12 cellular contexts compared by ENCODE assay signal in genomic region chr14:24648361-24648760, GRCh38. TPM values are rescaled to one million over a fixed set of nuclear protein-coding genes. Genes with fewer than 3 reads are reported as not detected.
DNase-seq lines count a peak whose midpoint lies in the region; ATAC-seq, FAIRE-seq and TF ChIP-seq lines count a peak whose summit lies in the region.
"Not testable (repeated sequence)": the region's sequence is repeated elsewhere in the genome, so short reads cannot be mapped to it uniquely, and the experiment has no call there.
"Had no signal": no experiment of that assay in that cellular context is flagged by ENCODE, and none has a peak within 500 bp of the region (broad histone marks: within the 10 kb centered on the region; RNA-seq: fewer than 3 reads in every experiment).

No MANE protein-coding gene starts in this region.

- H3K9ac ChIP-seq in HepG2 (ENCODE audit: insufficient read depth, low read depth, low read length) = not testable (repeated sequence)

- not testable (repeated sequence) for DNase-seq in HepG2 (ENCODE audit: low spot score)

- intact Hi-C loops in HepG2 (cut with micrococcal nuclease; ENCODE audit: unreplicated experiment) = not testable (repeated sequence)

- H3K4me1 ChIP-seq in HepG2 (ENCODE audit: insufficient read depth, low read length) = not testable (repeated sequence)

- H3K79me2 ChIP-seq in HepG2 (ENCODE audit: insufficient read depth, low read length) = not testable (repeated sequence)

- in situ Hi-C loops in HepG2 (cut with HindIII; ENCODE audit: extremely low pct_ligation_motif_present, low pct_unique_long_range_greater_than_20kb) = not testable (repeated sequence)

- not testable (repeated sequence) for TF ChIP-seq EP300 in HepG2 (IDR thresholded peaks at IDR 0.05; ENCODE audit: low read depth in 2 of 2, low read length in 2 of 2); HepG2 (CRISPR knock-in tag; IDR thresholded peaks at IDR 0.05; ENCODE audit: borderline replicate concordance)

- TF ChIP-seq POLR2A in HepG2 (IDR thresholded peaks at IDR 0.05; ENCODE audit: insufficient read depth in 1 of 2, low read depth in 2 of 2, low read length in 2 of 2) = not testable (repeated sequence)

- H3K4me2 ChIP-seq in HepG2 (ENCODE audit: low read depth, low read length) = not testable (repeated sequence)

- H3K36me3 ChIP-seq in HepG2 (replicated peaks in 1 of 2; ENCODE audit: control insufficient read depth in 1 of 2, insufficient read depth in 2 of 2, low read length in 2 of 2) = not testable (repeated sequence)

- POLR2A ChIA-PET in HepG2 (lab: Yijun Ruan, JAX) = not testable (repeated sequence)

- CTCF ChIA-PET in HepG2 (lab: Yijun Ruan, JAX; ENCODE audit: low intra/inter-chr PET ratio, low total read pairs) = not testable (repeated sequence)

- TF ChIP-seq CTCF in HepG2 (CRISPR knock-in tag; IDR thresholded peaks at IDR 0.05) = not testable (repeated sequence)

- H3K27ac ChIP-seq in HepG2 (ENCODE audit: extremely low read length, insufficient read depth, low read length) = not testable (repeated sequence)

- H3K27me3 ChIP-seq in HepG2 (ENCODE audit: control insufficient read depth in 1 of 2, insufficient read depth in 2 of 2, low read length in 2 of 2) = not testable (repeated sequence)

- not testable (repeated sequence) for H2AFZ ChIP-seq in HepG2 (ENCODE audit: low read length)

- not testable (repeated sequence) for FAIRE-seq in HepG2 (lab: Jason Lieb, UNC)

- BruUV-seq in HepG2 (replicated peaks; lab: Mats Ljungman, UMichigan) = not testable (repeated sequence)

- not testable (repeated sequence) for H3K4me3 ChIP-seq in HepG2 (replicated peaks in 1 of 3; ENCODE audit: insufficient read depth in 1 of 3, low read depth in 2 of 3, low read length in 3 of 3)

- ATAC-seq in HepG2 = not testable (repeated sequence)

- H3K9me3 ChIP-seq in HepG2 (ENCODE audit: low read length) = not testable (repeated sequence)

- WGBS in HepG2 (ENCODE audit: low lambda C conversion rate) = 0% methylated on average over 1 of the region's 1 CpG

- not testable (repeated sequence) for TF ChIP-seq RAD21 in HepG2 (CRISPR knock-in tag; IDR thresholded peaks at IDR 0.05)

- not testable (repeated sequence) for H4K20me1 ChIP-seq in HepG2 (ENCODE audit: insufficient read depth, low read length)

TF ChIP-seq in HepG2, 621 proteins besides CTCF, POLR2A, EP300 and RAD21:
- TF ChIP-seq SP1 (IDR thresholded peaks at IDR 0.05) (0 out of 2 replicates have a peak, but pooled peaks have one; percentile 24), PLRG1 (conservative IDR thresholded peaks at IDR 0.05) (0 out of 2 replicates have a peak, but pooled peaks have one; percentile 79), SOX6 (IDR thresholded peaks at IDR 0.05) (0 out of 2 replicates have a peak, but pooled peaks have one; percentile 74)
- TF ChIP-seq SP1, SOX6 (CRISPR knock-in tag; IDR thresholded peaks at IDR 0.05): not testable (repeated sequence)

RNA-seq across cellular contexts. Expression of gene GZMB, which starts 14.4 kb away (rescaled TPM):
- not detected in 2 replicates for total RNA-seq in HepG2 (2016; rRNA removed; fragmentation: Illumina TruSeq; extraction: Trizol)
- not detected in 2 replicates for total RNA-seq in HepG2 (2016; cell fraction: cytosol; rRNA removed; fragmentation: Illumina TruSeq; extraction: Trizol; ENCODE audit: low read depth)
- total RNA-seq in HepG2 (2016; cell fraction: insoluble cytoplasmic fraction; rRNA removed; fragmentation: Illumina TruSeq; extraction: Trizol) = not detected in 2 replicates
- not detected in 2 replicates for total RNA-seq in HepG2 (2016; cell fraction: membrane; rRNA removed; fragmentation: Illumina TruSeq; extraction: Trizol)
- not detected in 2 replicates for total RNA-seq in HepG2 (2016; cell fraction: nucleus; rRNA removed; fragmentation: Illumina TruSeq; extraction: Trizol)
- 0.10 and 0.12 TPM in 2 replicates for polyA plus RNA-seq in HepG2 (2011; rRNA removed)
- polyA plus RNA-seq in HepG2 (2011; cell fraction: cytosol; rRNA removed) = 0.07 and 0.13 TPM in 2 replicates
- polyA plus RNA-seq in HepG2 (2011; cell fraction: nucleus; rRNA removed) = not detected in 2 replicates
- not detected in 2 replicates for polyA plus RNA-seq in HepG2 (2012)
- not detected in 2 replicates for polyA plus RNA-seq in HepG2 (2016; cell fraction: cytosol; fragmentation: Illumina TruSeq; extraction: Trizol; ENCODE audit: low read depth)
- polyA plus RNA-seq in HepG2 (2016; cell fraction: insoluble cytoplasmic fraction; fragmentation: Illumina TruSeq; extraction: Trizol; ENCODE audit: low read depth) = not detected in 2 replicates
- not detected in 2 replicates for polyA plus RNA-seq in HepG2 (2016; cell fraction: membrane; fragmentation: Illumina TruSeq; extraction: Trizol; ENCODE audit: low read depth)
- not detected in 2 replicates for polyA plus RNA-seq in HepG2 (2016; cell fraction: nucleus; fragmentation: Illumina TruSeq; extraction: Trizol; ENCODE audit: insufficient read depth, low read depth)
- polyA minus RNA-seq in HepG2 (2011; rRNA and poly(A)+ RNA removed; ENCODE audit: low replicate concordance) = not detected in 2 replicates
- polyA minus RNA-seq in HepG2 (2011; cell fraction: cytosol; rRNA and poly(A)+ RNA removed) = not detected in 2 replicates
- polyA minus RNA-seq in HepG2 (2011; cell fraction: nucleus; rRNA and poly(A)+ RNA removed) = not detected in 2 replicates
- total RNA-seq: A172; A673; Caco-2; Calu3; CD4-positive, alpha-beta memory T cell; CD4-positive, CD25-positive, alpha-beta regulatory T cell; Daoy had no signal
- polyA plus RNA-seq: A549, AG04450, BJ had no signal

RNA-seq across cellular contexts. Expression of gene GZMH, which starts 38.9 kb away (rescaled TPM):
- total RNA-seq in HepG2 (2016; rRNA removed; fragmentation: Illumina TruSeq; extraction: Trizol) = not detected in 2 replicates
- total RNA-seq in HepG2 (2016; cell fraction: cytosol; rRNA removed; fragmentation: Illumina TruSeq; extraction: Trizol; ENCODE audit: low read depth) = not detected in 2 replicates
- not detected in 2 replicates for total RNA-seq in HepG2 (2016; cell fraction: insoluble cytoplasmic fraction; rRNA removed; fragmentation: Illumina TruSeq; extraction: Trizol)
- not detected in 2 replicates for total RNA-seq in HepG2 (2016; cell fraction: membrane; rRNA removed; fragmentation: Illumina TruSeq; extraction: Trizol)
- not detected in 2 replicates for total RNA-seq in HepG2 (2016; cell fraction: nucleus; rRNA removed; fragmentation: Illumina TruSeq; extraction: Trizol)
- 0.08 TPM in 1 of 2 replicates, not detected in the other for polyA plus RNA-seq in HepG2 (2011; rRNA removed)
- polyA plus RNA-seq in HepG2 (2011; cell fraction: cytosol; rRNA removed) = not detected in 2 replicates
- polyA plus RNA-seq in HepG2 (2011; cell fraction: nucleus; rRNA removed) = not detected in 2 replicates
- not detected in 2 replicates for polyA plus RNA-seq in HepG2 (2012)
- polyA plus RNA-seq in HepG2 (2016; cell fraction: cytosol; fragmentation: Illumina TruSeq; extraction: Trizol; ENCODE audit: low read depth) = not detected in 2 replicates
- polyA plus RNA-seq in HepG2 (2016; cell fraction: insoluble cytoplasmic fraction; fragmentation: Illumina TruSeq; extraction: Trizol; ENCODE audit: low read depth) = not detected in 2 replicates
- not detected in 2 replicates for polyA plus RNA-seq in HepG2 (2016; cell fraction: membrane; fragmentation: Illumina TruSeq; extraction: Trizol; ENCODE audit: low read depth)
- polyA plus RNA-seq in HepG2 (2016; cell fraction: nucleus; fragmentation: Illumina TruSeq; extraction: Trizol; ENCODE audit: insufficient read depth, low read depth) = not detected in 2 replicates
- not detected in 2 replicates for polyA minus RNA-seq in HepG2 (2011; rRNA and poly(A)+ RNA removed; ENCODE audit: low replicate concordance)
- not detected in 2 replicates for polyA minus RNA-seq in HepG2 (2011; cell fraction: cytosol; rRNA and poly(A)+ RNA removed)
- not detected in 2 replicates for polyA minus RNA-seq in HepG2 (2011; cell fraction: nucleus; rRNA and poly(A)+ RNA removed)
- total RNA-seq: A172; A673; B cell; Caco-2; Calu3; CD4-positive, alpha-beta memory T cell; Daoy had no signal
- polyA plus RNA-seq: A549, AG04450, BJ had no signal
